ENCODE assay signal across 10 cellular contexts in the genomic region with DNA sequence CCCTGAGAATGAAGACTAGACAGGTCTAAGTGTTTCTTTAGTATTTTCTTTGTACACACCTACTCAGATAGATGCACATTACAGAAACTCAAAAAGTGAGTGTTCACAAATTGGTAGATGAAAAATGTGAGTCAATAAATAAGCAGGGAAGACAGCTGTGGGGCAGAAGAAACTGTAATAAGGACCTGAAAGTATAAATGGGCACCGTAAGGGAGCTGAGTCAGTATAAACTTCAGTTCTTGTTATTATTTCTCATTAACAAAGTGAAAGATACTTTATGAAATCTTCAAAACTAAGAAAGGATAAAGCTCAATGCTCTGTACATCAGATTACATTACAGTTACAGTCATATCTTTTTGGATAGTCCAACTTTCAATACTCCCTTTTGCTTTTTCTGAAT. TPM values are rescaled to one million over a fixed set of nuclear protein-coding genes. Genes with fewer than 3 reads are reported as not detected.
DNase-seq lines count a peak whose midpoint lies in the region; ATAC-seq and TF ChIP-seq lines count a peak whose summit lies in the region.
"Had no signal": no experiment of that assay in that cellular context is flagged by ENCODE, and none has a peak within 500 bp of the region (broad histone marks: within the 10 kb centered on the region; RNA-seq: fewer than 3 reads in every experiment).

No MANE protein-coding gene starts in this region.

- H3K27ac Mint-ChIP-seq in MCF 10A (ENCODE audit: low read depth, unreplicated experiment), result no peak overlapping the region

- H4K20me1 ChIP-seq in PC-9 (ENCODE audit: insufficient read depth), result peaks cover 55% of the 10 kb centered on the region

- no peak for DNase-seq in MCF 10A (ENCODE audit: unreplicated experiment)
- no peak for DNase-seq in breast epithelium (ENCODE audit: low spot score in 2 of 2)
- no peak for DNase-seq in PC-9
- DNase-seq in epithelial cell of proximal tubule (ENCODE audit: low read depth), result no peak
- DNase-seq in SIG-M5 (lab: John Stamatoyannopoulos, UW), result no peak
- no peak for DNase-seq in brain microvascular endothelial cell
- no peak for DNase-seq in NCI-H748 treated with DMSO at 0.1 percent for 48 hours (lab: John Stamatoyannopoulos, UW)
- DNase-seq: C1 segment of cervical spinal cord, esophagus squamous epithelium had no signal

- H3F3A ChIP-seq in PC-9 (ENCODE audit: insufficient read depth, low read depth), result peaks cover 10% of the 10 kb centered on the region

- H3K4me1 ChIP-seq in breast epithelium (no peaks in the 10 kb centered on the region), PC-9 (replicated peaks; ENCODE audit: insufficient read depth) (peaks cover 20% of the 10 kb centered on the region)

- H3K4me3 Mint-ChIP-seq in MCF 10A (ENCODE audit: unreplicated experiment), result peak overlapping the region; percentile 83

- H3K79me2 ChIP-seq in PC-9 (ENCODE audit: low read depth), result peaks cover 71% of the 10 kb centered on the region

- H3K36me3 Mint-ChIP-seq in MCF 10A (ENCODE audit: insufficient read depth, unreplicated experiment), result peaks cover 15% of the 10 kb centered on the region

- no peaks in the 10 kb centered on the region for H3K9me2 ChIP-seq in PC-9 (ENCODE audit: insufficient read depth)

- H3K9me3 Mint-ChIP-seq in MCF 10A (ENCODE audit: unreplicated experiment), result no peaks in the 10 kb centered on the region

- H2AFZ ChIP-seq in PC-9, result no peak overlapping the region

- H3K27me3 ChIP-seq in breast epithelium (no peaks in the 10 kb centered on the region), PC-9 (ENCODE audit: insufficient read depth, low read depth) (no peaks in the 10 kb centered on the region), brain microvascular endothelial cell (replicated peaks) (no peaks in the 10 kb centered on the region)
- H3K27me3 ChIP-seq: esophagus squamous epithelium had no signal

- no peak for TF ChIP-seq CTCF in MCF 10A (IDR thresholded peaks at IDR 0.05; ENCODE audit: unreplicated experiment)
- TF ChIP-seq CTCF in breast epithelium (IDR thresholded peaks at IDR 0.05), result no peak
- no peak for TF ChIP-seq CTCF in PC-9 (conservative IDR thresholded peaks at IDR 0.05)
- no peak for TF ChIP-seq CTCF in epithelial cell of proximal tubule (conservative IDR thresholded peaks at IDR 0.05; ENCODE audit: low read depth, low read length)
- no peak for TF ChIP-seq CTCF in brain microvascular endothelial cell (IDR thresholded peaks at IDR 0.05; ENCODE audit: low read depth, low read length, missing control alignments)

- CTCF ChIA-PET in MCF 10A (lab: Yijun Ruan, JAX), result interaction anchor here (0.6 to 1.3 kb wide), 4 partner anchors 8 to 149 kb away, joined by 3 to 7 read pairs (median 3); no protein-coding TSS in a partner anchor
- CTCF ChIA-PET in PC-9 (lab: Charles Lee), result interaction anchor here (0.5 kb wide), 1 partner anchor 264 kb away, joined by 3 read pairs; no protein-coding TSS in a partner anchor

- H3K4me1 Mint-ChIP-seq in MCF 10A (ENCODE audit: insufficient read depth, unreplicated experiment), result peaks cover 36% of the 10 kb centered on the region

- intact Hi-C loops in MCF 10A (cut with micrococcal nuclease) (no loop called here), breast epithelium (cut with DNase I; ENCODE audit: low total_unique reads) (loop anchor here (10.0 kb wide), 1 partner anchor 1220 kb away; no protein-coding TSS in a partner anchor), PC-9 (cut with micrococcal nuclease; ENCODE audit: unreplicated experiment) (loop anchor here (5.0 kb wide), 2 partner anchors 982 to 1618 kb away; no protein-coding TSS in a partner anchor)

- no peak overlapping the region for H3K27ac ChIP-seq in breast epithelium
- H3K27ac ChIP-seq in PC-9, result no peak overlapping the region
- H3K27ac ChIP-seq in brain microvascular endothelial cell, result no peak overlapping the region

- H3K9me3 ChIP-seq in breast epithelium (no peaks in the 10 kb centered on the region), PC-9 (ENCODE audit: insufficient read depth, low read depth) (no peaks in the 10 kb centered on the region)
- H3K9me3 ChIP-seq: esophagus squamous epithelium had no signal

- no peaks in the 10 kb centered on the region for H3K36me3 ChIP-seq in breast epithelium
- peaks cover 25% of the 10 kb centered on the region for H3K36me3 ChIP-seq in PC-9 (ENCODE audit: low read depth)
- peaks cover 2% of the 10 kb centered on the region for H3K36me3 ChIP-seq in brain microvascular endothelial cell (replicated peaks)

- peak overlapping the region; percentile 97 for H3K4me2 ChIP-seq in PC-9

- TF ChIP-seq POLR2A in breast epithelium (IDR thresholded peaks at IDR 0.05), result no peak

- ATAC-seq in HG02763 (IDR thresholded peaks at IDR 0.05; ENCODE audit: unreplicated experiment), result no peak

- in situ Hi-C loops in brain microvascular endothelial cell (cut with HindIII; ENCODE audit: low pct_ligation_motif_present, low sequenced_read_pairs), result no loop called here

- H3K4me3 ChIP-seq in breast epithelium (no peak overlapping the region), PC-9 (no peak overlapping the region; the same call in 1 of the 2 replicates), epithelial cell of proximal tubule (ENCODE audit: low read depth, low read length) (peak overlapping the region; percentile 89), brain microvascular endothelial cell (ENCODE audit: low read depth, low read length) (no peak overlapping the region)

- POLR2A ChIA-PET in MCF 10A (lab: Yijun Ruan, JAX) (interaction anchor here (0.8 to 2.9 kb wide), 6 partner anchors 8 to 312 kb away, joined by 3 to 13 read pairs (median 6); partner anchors contain the start of gene STMP1), PC-9 (lab: Charles Lee; ENCODE audit: unreplicated experiment) (interaction anchor here (0.6 kb wide), 1 partner anchor 134 kb away, joined by 4 read pairs; no protein-coding TSS in a partner anchor)

- no peaks in the 10 kb centered on the region for H3K27me3 Mint-ChIP-seq in MCF 10A (ENCODE audit: insufficient read depth, unreplicated experiment)

- BruUV-seq in MCF 10A (replicated peaks; lab: Mats Ljungman, UMichigan) (no TSS peak), PC-9 (replicated peaks; lab: Mats Ljungman, UMichigan) (no TSS peak)

RNA-seq across cellular contexts. Expression of gene MTPN, which starts 2.5 kb away (rescaled TPM):
- total RNA-seq in MCF 10A (2022) (153 and 178 TPM in 2 replicates), breast epithelium (10 to 100 TPM; 66.5 to 97.0 (median 85.5) TPM), PC-9 (2021) (181 and 212 TPM in 2 replicates), epithelial cell of proximal tubule (120 and 124 TPM in 2 replicates)
